8 cellular contexts compared by ENCODE assay signal in the genomic region with DNA sequence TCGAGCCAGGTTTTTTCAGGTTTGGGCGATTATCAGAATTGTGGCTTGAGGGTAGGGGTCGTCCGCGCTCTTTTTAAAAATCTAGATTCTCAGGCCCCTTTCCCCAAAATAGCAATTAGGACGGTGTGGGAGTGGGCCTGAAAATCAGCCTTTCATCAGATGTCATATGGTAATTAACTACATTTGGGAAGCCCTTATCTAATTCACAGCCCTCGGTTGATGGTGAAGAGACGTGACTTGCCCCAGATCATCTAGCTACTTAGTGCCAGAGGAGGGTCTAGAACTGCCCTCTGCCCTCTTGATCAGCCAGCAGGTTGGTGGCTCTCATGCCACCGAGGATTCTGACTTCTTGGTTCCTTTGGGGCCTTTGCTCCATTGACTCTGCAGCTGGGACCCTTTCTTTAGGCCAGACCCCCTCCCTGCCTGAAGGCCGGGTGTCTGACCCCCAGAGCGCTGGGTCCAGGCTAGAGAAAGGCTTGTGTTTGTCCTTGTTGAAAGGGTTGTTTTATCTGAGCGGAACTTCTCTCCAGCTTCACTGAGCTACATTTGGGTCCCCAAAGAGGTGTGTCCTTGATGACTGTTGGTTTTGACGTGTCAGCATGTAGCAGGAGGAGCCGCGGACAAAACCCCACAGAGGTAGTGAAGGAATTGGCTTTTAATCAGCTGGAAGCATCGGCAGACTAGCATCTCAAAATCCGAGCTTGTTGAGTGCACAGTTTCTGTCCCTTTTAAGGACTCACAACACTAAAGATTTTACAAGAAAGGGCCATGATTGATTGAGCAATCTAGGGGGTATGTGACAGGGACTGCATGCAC. TPM values are rescaled to one million over a fixed set of nuclear protein-coding genes. Genes with fewer than 3 reads are reported as not detected.
DNase-seq lines count a peak whose midpoint lies in the region; ATAC-seq and TF ChIP-seq lines count a peak whose summit lies in the region.

No MANE protein-coding gene starts in this region.

- peak overlapping the region; percentile 75 for H3K4me3 ChIP-seq in MG63
- H3K4me3 ChIP-seq in fibroblast of pulmonary artery (replicated peaks; ENCODE audit: low read depth, low read length): peak overlapping the region; percentile 95
- peak overlapping the region; percentile 89 for H3K4me3 ChIP-seq in trophoblast cell (ENCODE audit: low read depth, low read length)

- H4K12ac ChIP-seq in trophoblast cell (ENCODE audit: low read depth, low read length): no peak overlapping the region

- H2BK120ac ChIP-seq in trophoblast cell (ENCODE audit: insufficient read depth, low read length, poor library complexity): peak overlapping the region; percentile 93

- H2BK5ac ChIP-seq in trophoblast cell (ENCODE audit: low read depth, low read length, poor library complexity): peak overlapping the region; percentile 86

- peak; percentile 46 for ATAC-seq in GM21526 (IDR thresholded peaks at IDR 0.05; ENCODE audit: low FRiP score, unreplicated experiment)
- no peak for ATAC-seq in GM19397 (IDR thresholded peaks at IDR 0.05; ENCODE audit: unreplicated experiment)

- peak overlapping the region; percentile 64 for H4K8ac ChIP-seq in trophoblast cell (ENCODE audit: low read depth, low read length)

- H3K14ac ChIP-seq in trophoblast cell (ENCODE audit: low read length): peak overlapping the region; percentile 90

- no peak overlapping the region for H3K23ac ChIP-seq in trophoblast cell (ENCODE audit: low read length)

- peak overlapping the region; percentile 41 for H2AFZ ChIP-seq in trophoblast cell (ENCODE audit: insufficient read depth, low read length, poor library complexity)

- peak overlapping the region; percentile 94 for H3K18ac ChIP-seq in trophoblast cell (ENCODE audit: low read length)

- TF ChIP-seq CTCF in fibroblast of pulmonary artery (IDR thresholded peaks at IDR 0.05; ENCODE audit: low read length, missing control alignments): no peak

- peak overlapping the region; percentile 97 for H4K91ac ChIP-seq in trophoblast cell (ENCODE audit: low read depth, low read length)

- peak overlapping the region; percentile 65 for H3K4me2 ChIP-seq in trophoblast cell (ENCODE audit: low read length)

- H2BK12ac ChIP-seq in trophoblast cell (ENCODE audit: low read length): peak overlapping the region; percentile 41

- peak overlapping the region; percentile 89 for H3K9ac ChIP-seq in trophoblast cell (ENCODE audit: low read length)

- peaks cover 14% of the 10 kb centered on the region for H3K79me1 ChIP-seq in trophoblast cell (ENCODE audit: low read length)

- peak overlapping the region; percentile 12 for H2AK5ac ChIP-seq in trophoblast cell (ENCODE audit: low read length)

- DNase-seq in COLO668 (lab: John Stamatoyannopoulos, UW; ENCODE audit: unreplicated experiment) (peak; percentile 13), MG63 (peak; percentile 33), activated T-cell treated with anti-CD3 and anti-CD28 coated beads for 1 hour (ENCODE audit: low read depth) (peak; percentile 41), fibroblast of pulmonary artery (ENCODE audit: low read depth) (peak; percentile 51), trophoblast cell (peak in 1 of 2 donors; percentile 20), NCI-H2171 (lab: John Stamatoyannopoulos, UW) (no peak)

- peaks cover 11 to 16% of the 10 kb centered on the region in 2 experiments for H3K4me1 ChIP-seq in trophoblast cell (ENCODE audit: control insufficient read depth in 1 of 2, insufficient read depth in 2 of 2, low read length in 2 of 2)

- peak overlapping the region; percentile 83 for H3K4ac ChIP-seq in trophoblast cell (ENCODE audit: low read depth, low read length)

- H3K79me2 ChIP-seq in trophoblast cell (ENCODE audit: control insufficient read depth, insufficient read depth, low read length, poor library complexity): peaks cover 33% of the 10 kb centered on the region

- H3K27me3 ChIP-seq in MG63 (no peaks in the 10 kb centered on the region), trophoblast cell (ENCODE audit: insufficient read depth, low read length) (no peaks in the 10 kb centered on the region)

- no CpG with 5 or more reads among the region's 17 CpGs for WGBS in trophoblast cell (ENCODE audit: extremely low coverage, insufficient coverage, insufficient read length)

- H3K36me3 ChIP-seq in MG63: peaks cover 41% of the 10 kb centered on the region
- peaks cover 21 to 26% of the 10 kb centered on the region in 2 experiments for H3K36me3 ChIP-seq in trophoblast cell (ENCODE audit: control insufficient read depth in 1 of 2, insufficient read depth in 2 of 2, low read length in 2 of 2)

- no peaks in the 10 kb centered on the region for H3K9me3 ChIP-seq in MG63
- no peaks in the 10 kb centered on the region for H3K9me3 ChIP-seq in trophoblast cell (ENCODE audit: insufficient read depth, low read depth, low read length)

- H3K27ac ChIP-seq in trophoblast cell (ENCODE audit: low read depth, low read length): peak overlapping the region; percentile 72

RNA-seq across cellular contexts. Expression of a gene that starts 0.9 kb away (rescaled TPM):
- total RNA-seq in MG63 (2014; rRNA removed; shearing (Covaris generic); ENCODE audit: low replicate concordance): 33.5 and 48.4 TPM in 2 replicates
- polyA plus RNA-seq in trophoblast cell (2013): 53.2 and 56.0 TPM in 2 replicates

RNA-seq across cellular contexts. Expression of a gene that starts 16.8 kb away (rescaled TPM):
- total RNA-seq in MG63 (2014; rRNA removed; shearing (Covaris generic); ENCODE audit: low replicate concordance): 19.2 TPM in 1 of 2 replicates, not detected in the other
- polyA plus RNA-seq in trophoblast cell (2013): 5.7 and 6.2 TPM in 2 replicates
